18 cellular contexts compared by ENCODE assay signal in genomic region chr9:113317777-113318176, GRCh38. TPM values are rescaled to one million over a fixed set of nuclear protein-coding genes. Genes with fewer than 3 reads are reported as not detected.
A peak's percentile ranks its signal among the peaks of the same experiment; 100 is the strongest.
DNase-seq lines count a peak whose midpoint lies in the region; ATAC-seq, FAIRE-seq and TF ChIP-seq lines count a peak whose summit lies in the region.
"Had no signal": no experiment of that assay in that cellular context is flagged by ENCODE, and none has a peak within 500 bp of the region (broad histone marks: within the 10 kb centered on the region; RNA-seq: fewer than 3 reads in every experiment).

No MANE protein-coding gene starts in this region.

- intact Hi-C loops in K562 (cut with micrococcal nuclease), result no loop called here

- no peaks in the 10 kb centered on the region for H3K79me2 ChIP-seq in K562 (ENCODE audit: control insufficient read depth, insufficient read depth, low read length)

- peaks cover 11 to 42% of the 10 kb centered on the region in 2 experiments; a peak in 4 of 5 replicates for H3K27me3 ChIP-seq in K562 (ENCODE audit: control insufficient read depth in 2 of 2, insufficient read depth in 2 of 2, low read length in 2 of 2)
- H3K27me3 ChIP-seq in mesenchymal stem cell (ENCODE audit: control insufficient read depth in 1 of 2, insufficient read depth in 1 of 2, low read length in 2 of 2), result peaks cover 0 to 13% of the 10 kb centered on the region in 2 experiments
- H3K27me3 ChIP-seq in MG63, result no peaks in the 10 kb centered on the region
- H3K27me3 ChIP-seq: BLaER1 treated with 17β-estradiol and CSF1 and Interleukin-3, amounts not matched to agents 10 nM and 100 nM; right atrium auricular region had no signal

- no peak for TF ChIP-seq POLR2A in K562 (conservative IDR thresholded peaks at IDR 0.05)

- H3K36me3 ChIP-seq in K562 (ENCODE audit: control insufficient read depth, insufficient read depth, low read length) (no peaks in the 10 kb centered on the region), mesenchymal stem cell (ENCODE audit: control insufficient read depth in 1 of 2, insufficient read depth in 2 of 2, low read depth in 1 of 2, low read length in 2 of 2) (peaks cover 0 to 55% of the 10 kb centered on the region in 2 experiments), MG63 (no peaks in the 10 kb centered on the region)
- H3K36me3 ChIP-seq: right atrium auricular region had no signal

- no peak overlapping the region for H3K4me3 ChIP-seq in K562
- H3K4me3 ChIP-seq in mesenchymal stem cell (ENCODE audit: insufficient read depth in 1 of 2, low read depth in 1 of 2, low read length in 2 of 2), result no peak overlapping the region
- H3K4me3 ChIP-seq in MG63, result no peak overlapping the region
- H3K4me3 ChIP-seq: BLaER1 treated with 17β-estradiol and CSF1 and Interleukin-3, amounts not matched to agents 10 nM and 100 nM; GM12878; right atrium auricular region had no signal

- H2AFZ ChIP-seq in K562 (ENCODE audit: low read depth, low read length) (no peak overlapping the region), mesenchymal stem cell (ENCODE audit: low read depth, low read length) (no peak overlapping the region)

- CTCF ChIA-PET in K562 (lab: Yijun Ruan, JAX; ENCODE audit: low intra/inter-chr PET ratio), result no interaction called here

- no peak for TF ChIP-seq EP300 in K562 (IDR thresholded peaks at IDR 0.05; ENCODE audit: low read length)

- H4K91ac ChIP-seq in mesenchymal stem cell (ENCODE audit: low read length), result no peak overlapping the region

- H3K14ac ChIP-seq in mesenchymal stem cell (ENCODE audit: low read length in 2 of 2), result no peak overlapping the region

- H3K27ac ChIP-seq in K562 (ENCODE audit: extremely low read depth, low read depth, low read length) (no peak overlapping the region), mesenchymal stem cell (ENCODE audit: low read length, poor library complexity, severe bottlenecking) (no peak overlapping the region)
- H3K27ac ChIP-seq: BLaER1 treated with 17β-estradiol and CSF1 and Interleukin-3, amounts not matched to agents 10 nM and 100 nM; right atrium auricular region had no signal

- H4K20me1 ChIP-seq in K562 (replicated peaks; ENCODE audit: control insufficient read depth, insufficient read depth, low read length), result 0 out of 2 replicates have a peak, but pooled peaks cover 3% of the 10 kb centered on the region
- H4K20me1 ChIP-seq: BLaER1 treated with 17β-estradiol and CSF1 and Interleukin-3, amounts not matched to agents 10 nM and 100 nM had no signal

- POLR2A ChIA-PET in K562 (lab: Yijun Ruan, JAX), result interaction anchor here (0.7 to 1.2 kb wide), 4 partner anchors 9 to 93 kb away, joined by 3 to 4 read pairs (median 4); partner anchors contain the start of genes C9orf43 and POLE3

- in situ Hi-C loops in K562 (cut with MboI) (no loop called here), KBM-7 (cut with MboI; ENCODE audit: low pct_unique_long_range_greater_than_20kb, low sequenced_read_pairs) (no loop called here)

- no peak overlapping the region for H3K18ac ChIP-seq in mesenchymal stem cell (ENCODE audit: low read depth in 1 of 2, low read length in 2 of 2)

- no peaks in the 10 kb centered on the region for H3K79me1 ChIP-seq in mesenchymal stem cell (replicated peaks; ENCODE audit: low read length, poor library complexity, severe bottlenecking)

- no peaks in the 10 kb centered on the region for H3K4me1 ChIP-seq in K562 (replicated peaks in 1 of 2; ENCODE audit: control insufficient read depth in 2 of 2, insufficient read depth in 2 of 2, low read length in 2 of 2)
- no peaks in the 10 kb centered on the region for H3K4me1 ChIP-seq in mesenchymal stem cell (ENCODE audit: control insufficient read depth, insufficient read depth, low read depth, low read length)
- H3K4me1 ChIP-seq: BLaER1 treated with 17β-estradiol and CSF1 and Interleukin-3, amounts not matched to agents 10 nM and 100 nM; right atrium auricular region had no signal

- WGBS in K562 (ENCODE audit: insufficient coverage, low coverage, missing lambda C conversion rate), result 9% methylated on average over 2 of the region's 2 CpGs
- 59% methylated on average over 2 of the region's 2 CpGs for WGBS in mesenchymal stem cell

- no peak overlapping the region for H2BK12ac ChIP-seq in mesenchymal stem cell (ENCODE audit: low read length in 2 of 2)

- no peak overlapping the region for H3K4ac ChIP-seq in mesenchymal stem cell (ENCODE audit: low read depth in 1 of 2, low read length in 2 of 2)

- H2AK5ac ChIP-seq in mesenchymal stem cell (ENCODE audit: low read length, severe bottlenecking), result no peak overlapping the region

- H3K9ac ChIP-seq in K562 (ENCODE audit: insufficient read depth in 1 of 2, low read depth in 2 of 2, low read length in 2 of 2), result no peak overlapping the region
- H3K9ac ChIP-seq in mesenchymal stem cell (ENCODE audit: low read length), result peak overlapping the region; percentile 19
- H3K9ac ChIP-seq: BLaER1 treated with 17β-estradiol and CSF1 and Interleukin-3, amounts not matched to agents 10 nM and 100 nM had no signal

- H3K4me2 ChIP-seq in K562 (ENCODE audit: insufficient read depth, low read length), result no peak overlapping the region
- no peak overlapping the region for H3K4me2 ChIP-seq in mesenchymal stem cell (ENCODE audit: low read length, poor library complexity, severe bottlenecking)
- H3K4me2 ChIP-seq: BLaER1 treated with 17β-estradiol and CSF1 and Interleukin-3, amounts not matched to agents 10 nM and 100 nM had no signal

- FAIRE-seq in K562 (lab: Jason Lieb, UNC), result no peak
- FAIRE-seq: GM12878 had no signal

- DNase-seq in AG20443 (ENCODE audit: low spot score) (peak; percentile 54), K562 (ENCODE audit: extremely low read depth in 1 of 4, low spot score in 3 of 4) (peak in 2 of 4 experiments; percentile 29 to 36), mesenchymal stem cell (no peak), MG63 (no peak), KBM-7 (no peak), middle frontal gyrus (ENCODE audit: extremely low spot score, low spot score) (no peak)
- DNase-seq: activated CD8-positive, alpha-beta T cell treated with anti-CD3 and anti-CD28 coated beads, Interleukin-2, amount 10 ng/mL, durations not matched to agents 7 days and 5 days; activated effector memory CD4-positive, alpha-beta T cell treated with anti-CD3 and anti-CD28 coated beads, Interleukin-2, amount 50 U/mL, for 16 hours; DND-41; effector CD4-positive, alpha-beta T cell; naive thymus-derived CD8-positive, alpha-beta T cell; NCI-H2171; NK-92 treated with Interleukin-12 subunit alpha and Interleukin-12 subunit beta, amount 100 ng/mL, for 24 hours; stimulated activated CD4-positive, alpha-beta T cell treated with anti-CD3 and anti-CD28 coated beads, Interleukin-4, amount 100 ng/mL, for 1 hour had no signal

- H3K9me1 ChIP-seq in K562 (ENCODE audit: control insufficient read depth, insufficient read depth, low read length), result no peaks in the 10 kb centered on the region

- no TSS peak for BruUV-seq in K562 (replicated peaks; lab: Mats Ljungman, UMichigan)

- peak; percentile 2 to 26 (median 23); a peak in 1 of 6 replicates for TF ChIP-seq CTCF in K562 (IDR thresholded peaks at IDR 0.05 in 2 of 3, conservative IDR thresholded peaks at IDR 0.05 in 1 of 3; ENCODE audit: insufficient read depth in 2 of 3, low read depth in 1 of 3, low read length in 3 of 3)

- no peak overlapping the region for H2BK5ac ChIP-seq in mesenchymal stem cell (ENCODE audit: low read depth, low read length, poor library complexity, severe bottlenecking)

- no peak overlapping the region for H4K8ac ChIP-seq in mesenchymal stem cell (ENCODE audit: low read length)

- no peaks in the 10 kb centered on the region for H3K9me3 ChIP-seq in K562 (replicated peaks; ENCODE audit: control insufficient read depth, insufficient read depth, low read depth, low read length)
- no peaks in the 10 kb centered on the region for H3K9me3 ChIP-seq in mesenchymal stem cell (ENCODE audit: control insufficient read depth, low read length)
- no peaks in the 10 kb centered on the region for H3K9me3 ChIP-seq in MG63
- H3K9me3 ChIP-seq: BLaER1 treated with 17β-estradiol and CSF1 and Interleukin-3, amounts not matched to agents 10 nM and 100 nM; right atrium auricular region had no signal

- H2BK15ac ChIP-seq in mesenchymal stem cell (ENCODE audit: low read depth, poor library complexity, severe bottlenecking), result no peak overlapping the region

- TF ChIP-seq RAD21 in K562 (CRISPR knock-in tag; conservative IDR thresholded peaks at IDR 0.05 in 1 of 2, IDR thresholded peaks at IDR 0.05 in 1 of 2), result no peak

- no peak overlapping the region for H3K23ac ChIP-seq in mesenchymal stem cell (ENCODE audit: low read length in 2 of 2)

- no peak for ATAC-seq in K562
- ATAC-seq: activated CD8-positive, alpha-beta T cell treated with anti-CD3 and anti-CD28 coated beads, Interleukin-2, amount 10 ng/mL, durations not matched to agents 7 days and 5 days; GM12878; naive thymus-derived CD8-positive, alpha-beta T cell had no signal

- H2BK120ac ChIP-seq in mesenchymal stem cell (ENCODE audit: low read depth, low read length), result no peak overlapping the region

RNA-seq across cellular contexts. Expression of gene RNF183, which starts 14.6 kb away (rescaled TPM):
- 2.4 and 2.9 TPM in 2 replicates for total RNA-seq in K562 (2011; cell fraction: chromatin; rRNA removed; ENCODE audit: low replicate concordance)
- 0.92 and 2.3 TPM in 2 replicates for total RNA-seq in K562 (2011; cell fraction: nucleolus; rRNA removed)
- total RNA-seq in K562 (2011; cell fraction: nucleoplasm; rRNA removed), result 1.4 and 2.4 TPM in 2 replicates
- total RNA-seq in K562 (2014; rRNA removed) (not detected in 2 replicates), K562 (2014; rRNA removed; fragmentation: Illumina TruSeq; extraction: Trizol) (not detected in 2 replicates), K562 (2015; rRNA removed; fragmentation: Illumina TruSeq; extraction: Trizol) (not detected in 2 replicates), K562 (2021) (0.22 TPM in 1 of 2 replicates, not detected in the other)
- polyA plus RNA-seq in K562 (2011; rRNA removed) (2.0 and 3.1 TPM in 2 replicates), K562 (2014; fragmentation: Illumina TruSeq; extraction: Trizol) (0.08 TPM in 1 of 2 replicates, not detected in the other), K562 (2014; fragmentation: Nextera tagmentation; extraction: Ambion mirVana) (under 1 TPM in 1 of 2 experiments, not detected in 1; 0.04 TPM), K562 (2014; rRNA removed) (0.08 and 0.11 TPM in 2 replicates)
- 3.7 TPM in 2 replicates for polyA plus RNA-seq in K562 (2011; cell fraction: cytosol; rRNA removed)
- polyA plus RNA-seq in K562 (2011; cell fraction: nucleus; rRNA removed), result 8.0 and 10.7 TPM in 2 replicates
- 0.26 and 0.57 TPM in 2 replicates for polyA plus RNA-seq in K562 (2012)
- polyA minus RNA-seq in K562 (2011; rRNA and poly(A)+ RNA removed), result 1.1 and 1.3 TPM in 2 replicates
- polyA minus RNA-seq in K562 (2011; cell fraction: cytosol; rRNA and poly(A)+ RNA removed), result not detected in 2 replicates
- 0.94 and 2.2 TPM in 2 replicates for polyA minus RNA-seq in K562 (2011; cell fraction: nucleus; rRNA and poly(A)+ RNA removed)
- 0.04 TPM for polyA plus RNA-seq in mesenchymal stem cell (2013, experiment 1 of 2)
- 0.08 TPM for polyA plus RNA-seq in mesenchymal stem cell (2013, experiment 2 of 2)
- total RNA-seq in MG63 (2014; rRNA removed; shearing (Covaris generic); ENCODE audit: low replicate concordance), result not detected in 2 replicates
- total RNA-seq: activated CD8-positive, alpha-beta T cell treated with anti-CD3 and anti-CD28 coated beads, Interleukin-2, amount 10 ng/mL, durations not matched to agents 7 days and 5 days; right atrium auricular region; SK-MEL-5 had no signal
- polyA plus RNA-seq: naive thymus-derived CD8-positive, alpha-beta T cell had no signal

RNA-seq across cellular contexts. Expression of gene WDR31, which starts 22.3 kb away (rescaled TPM):
- total RNA-seq in K562 (2011; cell fraction: chromatin; rRNA removed; ENCODE audit: low replicate concordance), result 1.1 and 1.9 TPM in 2 replicates
- 0.83 and 1.2 TPM in 2 replicates for total RNA-seq in K562 (2011; cell fraction: nucleolus; rRNA removed)
- total RNA-seq in K562 (2011; cell fraction: nucleoplasm; rRNA removed), result 0.73 and 0.84 TPM in 2 replicates
- total RNA-seq in K562 (2014; rRNA removed) (0.64 and 0.78 TPM in 2 replicates), K562 (2014; rRNA removed; fragmentation: Illumina TruSeq; extraction: Trizol) (0.95 and 1.3 TPM in 2 replicates), K562 (2015; rRNA removed; fragmentation: Illumina TruSeq; extraction: Trizol) (0.80 and 1.0 TPM in 2 replicates), K562 (2021) (1.4 and 1.5 TPM in 2 replicates)
- polyA plus RNA-seq in K562 (2011; rRNA removed) (1.3 and 1.8 TPM in 2 replicates), K562 (2014; fragmentation: Illumina TruSeq; extraction: Trizol) (1.2 and 1.3 TPM in 2 replicates), K562 (2014; fragmentation: Nextera tagmentation; extraction: Ambion mirVana) (under 1 TPM; 0.35 to 0.71 TPM), K562 (2014; rRNA removed) (0.66 and 1.5 TPM in 2 replicates)
- polyA plus RNA-seq in K562 (2011; cell fraction: cytosol; rRNA removed), result 0.64 and 1.2 TPM in 2 replicates
- polyA plus RNA-seq in K562 (2011; cell fraction: nucleus; rRNA removed), result 0.93 and 1.8 TPM in 2 replicates
- polyA plus RNA-seq in K562 (2012), result 1.6 and 4.2 TPM in 2 replicates
- polyA minus RNA-seq in K562 (2011; rRNA and poly(A)+ RNA removed), result 2.9 and 7.2 TPM in 2 replicates
- polyA minus RNA-seq in K562 (2011; cell fraction: cytosol; rRNA and poly(A)+ RNA removed), result 1.0 and 2.5 TPM in 2 replicates
- 0.54 and 0.67 TPM in 2 replicates for polyA minus RNA-seq in K562 (2011; cell fraction: nucleus; rRNA and poly(A)+ RNA removed)
- polyA plus RNA-seq in mesenchymal stem cell (2013, experiment 1 of 2), result 0.99 TPM
- 1.2 TPM for polyA plus RNA-seq in mesenchymal stem cell (2013, experiment 2 of 2)
- 1.6 and 2.5 TPM in 2 replicates for total RNA-seq in MG63 (2014; rRNA removed; shearing (Covaris generic); ENCODE audit: low replicate concordance)

RNA-seq across cellular contexts. Expression of gene BSPRY, which starts 31.6 kb away (rescaled TPM):
- total RNA-seq in K562 (2011; cell fraction: chromatin; rRNA removed; ENCODE audit: low replicate concordance), result 0.25 and 0.56 TPM in 2 replicates
- total RNA-seq in K562 (2011; cell fraction: nucleolus; rRNA removed), result 0.17 and 0.53 TPM in 2 replicates
- 0.59 and 0.84 TPM in 2 replicates for total RNA-seq in K562 (2011; cell fraction: nucleoplasm; rRNA removed)
- 0.16 and 0.18 TPM in 2 replicates for total RNA-seq in K562 (2014; rRNA removed)
- total RNA-seq in K562 (2014; rRNA removed; fragmentation: Illumina TruSeq; extraction: Trizol), result 0.18 and 0.22 TPM in 2 replicates
- 0.22 and 0.23 TPM in 2 replicates for total RNA-seq in K562 (2015; rRNA removed; fragmentation: Illumina TruSeq; extraction: Trizol)
- 0.16 and 0.45 TPM in 2 replicates for total RNA-seq in K562 (2021)
- 0.46 and 0.67 TPM in 2 replicates for polyA plus RNA-seq in K562 (2011; rRNA removed)
- polyA plus RNA-seq in K562 (2011; cell fraction: cytosol; rRNA removed), result 0.63 and 1.2 TPM in 2 replicates
- polyA plus RNA-seq in K562 (2011; cell fraction: nucleus; rRNA removed), result 0.51 and 0.95 TPM in 2 replicates
- 0.30 and 0.64 TPM in 2 replicates for polyA plus RNA-seq in K562 (2012)
- polyA plus RNA-seq in K562 (2014; fragmentation: Illumina TruSeq; extraction: Trizol), result 0.21 and 0.22 TPM in 2 replicates
- under 1 TPM; 0.07 TPM for polyA plus RNA-seq in K562 (2014; fragmentation: Nextera tagmentation; extraction: Ambion mirVana)
- 0.17 and 0.34 TPM in 2 replicates for polyA plus RNA-seq in K562 (2014; rRNA removed)
- 0.30 and 0.88 TPM in 2 replicates for polyA minus RNA-seq in K562 (2011; rRNA and poly(A)+ RNA removed)
- 0.55 TPM in 1 of 2 replicates, not detected in the other for polyA minus RNA-seq in K562 (2011; cell fraction: cytosol; rRNA and poly(A)+ RNA removed)
- polyA minus RNA-seq in K562 (2011; cell fraction: nucleus; rRNA and poly(A)+ RNA removed), result 0.27 and 0.33 TPM in 2 replicates
- not detected for polyA plus RNA-seq in mesenchymal stem cell (2013, experiment 1 of 2)
- polyA plus RNA-seq in mesenchymal stem cell (2013, experiment 2 of 2), result not detected
- total RNA-seq in MG63 (2014; rRNA removed; shearing (Covaris generic); ENCODE audit: low replicate concordance), result not detected in 2 replicates
- total RNA-seq: SK-MEL-5 had no signal

RNA-seq across cellular contexts. Expression of gene PRPF4, which starts 42.3 kb away (rescaled TPM):
- total RNA-seq in K562 (2011; cell fraction: chromatin; rRNA removed; ENCODE audit: low replicate concordance), result 40.6 and 50.9 TPM in 2 replicates
- total RNA-seq in K562 (2011; cell fraction: nucleolus; rRNA removed), result 20.5 and 23.0 TPM in 2 replicates
- 26.3 and 27.7 TPM in 2 replicates for total RNA-seq in K562 (2011; cell fraction: nucleoplasm; rRNA removed)
- total RNA-seq in K562 (2014; rRNA removed) (36.2 and 39.8 TPM in 2 replicates), K562 (2014; rRNA removed; fragmentation: Illumina TruSeq; extraction: Trizol) (42.4 and 45.0 TPM in 2 replicates), K562 (2015; rRNA removed; fragmentation: Illumina TruSeq; extraction: Trizol) (52.7 and 53.2 TPM in 2 replicates), K562 (2021) (36.1 and 36.7 TPM in 2 replicates)
- polyA plus RNA-seq in K562 (2011; rRNA removed) (18.3 and 26.1 TPM in 2 replicates), K562 (2014; fragmentation: Illumina TruSeq; extraction: Trizol) (44.7 and 49.8 TPM in 2 replicates), K562 (2014; fragmentation: Nextera tagmentation; extraction: Ambion mirVana) (10 to 100 TPM; 25.8 to 66.0 TPM), K562 (2014; rRNA removed) (29.5 and 30.2 TPM in 2 replicates)
- polyA plus RNA-seq in K562 (2011; cell fraction: cytosol; rRNA removed), result 19.0 and 20.2 TPM in 2 replicates
- 15.4 and 18.4 TPM in 2 replicates for polyA plus RNA-seq in K562 (2011; cell fraction: nucleus; rRNA removed)
- 26.0 and 38.2 TPM in 2 replicates for polyA plus RNA-seq in K562 (2012)
- polyA minus RNA-seq in K562 (2011; rRNA and poly(A)+ RNA removed), result 19.3 and 21.5 TPM in 2 replicates
- 17.4 and 19.7 TPM in 2 replicates for polyA minus RNA-seq in K562 (2011; cell fraction: cytosol; rRNA and poly(A)+ RNA removed)
- 9.0 and 15.3 TPM in 2 replicates for polyA minus RNA-seq in K562 (2011; cell fraction: nucleus; rRNA and poly(A)+ RNA removed)
- 16.5 TPM for polyA plus RNA-seq in mesenchymal stem cell (2013, experiment 1 of 2)
- polyA plus RNA-seq in mesenchymal stem cell (2013, experiment 2 of 2), result 15.6 TPM
- total RNA-seq in MG63 (2014; rRNA removed; shearing (Covaris generic); ENCODE audit: low replicate concordance), result 42.0 and 58.9 TPM in 2 replicates

RNA-seq across cellular contexts. Expression of gene CDC26, which starts 42.4 kb away (rescaled TPM):
- total RNA-seq in K562 (2011; cell fraction: chromatin; rRNA removed; ENCODE audit: low replicate concordance), result 6.0 and 15.5 TPM in 2 replicates
- total RNA-seq in K562 (2011; cell fraction: nucleolus; rRNA removed), result 3.7 and 4.7 TPM in 2 replicates
- total RNA-seq in K562 (2011; cell fraction: nucleoplasm; rRNA removed), result 6.2 and 8.5 TPM in 2 replicates
- total RNA-seq in K562 (2014; rRNA removed) (38.9 and 49.8 TPM in 2 replicates), K562 (2014; rRNA removed; fragmentation: Illumina TruSeq; extraction: Trizol) (60.0 and 61.5 TPM in 2 replicates), K562 (2015; rRNA removed; fragmentation: Illumina TruSeq; extraction: Trizol) (63.9 and 65.3 TPM in 2 replicates), K562 (2021) (33.0 TPM in 2 replicates)
- polyA plus RNA-seq in K562 (2011; rRNA removed) (30.1 and 42.9 TPM in 2 replicates), K562 (2014; fragmentation: Illumina TruSeq; extraction: Trizol) (69.5 and 76.9 TPM in 2 replicates), K562 (2014; fragmentation: Nextera tagmentation; extraction: Ambion mirVana) (100 to 1,000 TPM; 132 to 147 TPM), K562 (2014; rRNA removed) (57.4 and 64.6 TPM in 2 replicates)
- 7.1 and 20.4 TPM in 2 replicates for polyA plus RNA-seq in K562 (2011; cell fraction: cytosol; rRNA removed)
- polyA plus RNA-seq in K562 (2011; cell fraction: nucleus; rRNA removed), result 9.9 and 13.4 TPM in 2 replicates
- 24.7 and 64.4 TPM in 2 replicates for polyA plus RNA-seq in K562 (2012)
- polyA minus RNA-seq in K562 (2011; rRNA and poly(A)+ RNA removed), result 29.1 and 33.8 TPM in 2 replicates
- 6.0 and 11.5 TPM in 2 replicates for polyA minus RNA-seq in K562 (2011; cell fraction: cytosol; rRNA and poly(A)+ RNA removed)
- 3.5 and 8.0 TPM in 2 replicates for polyA minus RNA-seq in K562 (2011; cell fraction: nucleus; rRNA and poly(A)+ RNA removed)
- 41.1 TPM for polyA plus RNA-seq in mesenchymal stem cell (2013, experiment 1 of 2)
- polyA plus RNA-seq in mesenchymal stem cell (2013, experiment 2 of 2), result 41.9 TPM
- total RNA-seq in MG63 (2014; rRNA removed; shearing (Covaris generic); ENCODE audit: low replicate concordance), result 38.9 and 67.6 TPM in 2 replicates
